Comparison of ENCODE assay signal across 1 cellular context in the genomic region with DNA sequence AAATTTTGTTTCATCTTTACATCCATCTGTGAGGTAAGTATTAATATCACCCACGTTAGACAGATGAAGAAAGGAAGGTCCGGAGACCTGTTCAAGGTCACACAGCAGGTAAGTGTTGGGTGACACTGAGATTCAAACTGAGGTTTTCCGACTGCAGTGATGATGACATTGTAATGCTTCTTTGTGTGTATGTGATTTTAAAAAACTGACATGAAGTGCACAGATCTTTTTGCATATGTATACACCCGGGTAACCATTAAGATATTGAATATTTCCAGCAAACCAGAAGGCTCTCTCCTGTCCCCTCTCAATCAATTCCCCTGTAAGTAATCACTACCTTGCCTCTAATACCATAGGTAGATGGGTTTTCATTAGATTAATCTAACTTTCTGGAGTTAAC.
TF ChIP-seq lines count a peak whose summit lies in the region.

No MANE protein-coding gene starts in this region.

TF ChIP-seq in IMR-90, 13 proteins besides CTCF, POLR2A, EP300 and RAD21:
- TF ChIP-seq CHD1 (IDR thresholded peaks at IDR 0.05; ENCODE audit: low read depth, low read length) (no peak), FOS (IDR thresholded peaks at IDR 0.05; ENCODE audit: low read depth, low read length) (no peak), BHLHE40 (IDR thresholded peaks at IDR 0.05; ENCODE audit: low read depth, low read length) (no peak), MAZ (IDR thresholded peaks at IDR 0.05; ENCODE audit: borderline replicate concordance, low read depth, low read length) (no peak), MAFK (IDR thresholded peaks at IDR 0.05; ENCODE audit: low read depth, low read length) (no peak), RCOR1 (IDR thresholded peaks at IDR 0.05; ENCODE audit: insufficient replicate concordance, low read length) (no peak), RFX5 (IDR thresholded peaks at IDR 0.05; ENCODE audit: low read depth, low read length) (no peak)
- TF ChIP-seq, protein P1, sequence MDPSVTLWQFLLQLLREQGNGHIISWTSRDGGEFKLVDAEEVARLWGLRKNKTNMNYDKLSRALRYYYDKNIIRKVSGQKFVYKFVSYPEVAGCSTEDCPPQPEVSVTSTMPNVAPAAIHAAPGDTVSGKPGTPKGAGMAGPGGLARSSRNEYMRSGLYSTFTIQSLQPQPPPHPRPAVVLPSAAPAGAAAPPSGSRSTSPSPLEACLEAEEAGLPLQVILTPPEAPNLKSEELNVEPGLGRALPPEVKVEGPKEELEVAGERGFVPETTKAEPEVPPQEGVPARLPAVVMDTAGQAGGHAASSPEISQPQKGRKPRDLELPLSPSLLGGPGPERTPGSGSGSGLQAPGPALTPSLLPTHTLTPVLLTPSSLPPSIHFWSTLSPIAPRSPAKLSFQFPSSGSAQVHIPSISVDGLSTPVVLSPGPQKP (IDR thresholded peaks at IDR 0.05; ENCODE audit: borderline replicate concordance, low read depth, low read length) = no peak
